25 cellular contexts compared by ENCODE assay signal in genomic region chr3:10513306-10513705, GRCh38. TPM values are rescaled to one million over a fixed set of nuclear protein-coding genes. Genes with fewer than 3 reads are reported as not detected.
DNase-seq lines count a peak whose midpoint lies in the region; ATAC-seq, FAIRE-seq and TF ChIP-seq lines count a peak whose summit lies in the region.
"Had no signal": no experiment of that assay in that cellular context is flagged by ENCODE, and none has a peak within 500 bp of the region (broad histone marks: within the 10 kb centered on the region; RNA-seq: fewer than 3 reads in every experiment).

No MANE protein-coding gene starts in this region.

- H3K4me3 Mint-ChIP-seq in T-helper 17 cell, result no peak overlapping the region
- H3K4me3 Mint-ChIP-seq: CD4-positive, CD25-positive, alpha-beta regulatory T cell; CD8-positive, alpha-beta memory T cell; IgD-negative memory B cell had no signal

- POLR2A ChIA-PET in HepG2 (lab: Yijun Ruan, JAX), result no interaction called here

- TF ChIP-seq CTCF in HepG2 (CRISPR knock-in tag; IDR thresholded peaks at IDR 0.05), result no peak
- TF ChIP-seq CTCF in right lobe of liver (IDR thresholded peaks at IDR 0.05), result no peak
- TF ChIP-seq CTCF in testis (IDR thresholded peaks at IDR 0.05), result no peak

- TF ChIP-seq POLR2A in HepG2 (IDR thresholded peaks at IDR 0.05; ENCODE audit: insufficient read depth in 1 of 2, low read depth in 2 of 2, low read length in 2 of 2) (no peak), right lobe of liver (IDR thresholded peaks at IDR 0.05) (no peak), testis (IDR thresholded peaks at IDR 0.05) (no peak)

- TF ChIP-seq EP300 in HepG2 (IDR thresholded peaks at IDR 0.05; ENCODE audit: low read depth in 2 of 2, low read length in 2 of 2) (no peak), HepG2 (CRISPR knock-in tag; IDR thresholded peaks at IDR 0.05; ENCODE audit: borderline replicate concordance) (no peak)

- DNase-seq in HepG2 (ENCODE audit: low spot score) (no peak), right lobe of liver (no peak), T-helper 17 cell (no peak), posterior vena cava (ENCODE audit: low spot score) (peak; percentile 40), testis (no peak), KG1 (lab: John Stamatoyannopoulos, UW) (no peak)
- DNase-seq: ACHN; BE2C; C1 segment of cervical spinal cord; CD4-positive, CD25-positive, alpha-beta regulatory T cell; COR-L47; DMS 273 treated with DMSO at 0.1 percent for 48 hours; DMS53; DND-41; EL; GOT3; H7 had no signal

- peaks cover 9% of the 10 kb centered on the region for H3K4me1 Mint-ChIP-seq in T-helper 17 cell
- H3K4me1 Mint-ChIP-seq: CD4-positive, CD25-positive, alpha-beta regulatory T cell; CD8-positive, alpha-beta memory T cell had no signal

- 89% methylated on average over 2 of the region's 8 CpGs for WGBS in HepG2 (ENCODE audit: low lambda C conversion rate)
- WGBS in right lobe of liver (ENCODE audit: insufficient coverage, low coverage, low lambda C conversion rate, missing lambda C conversion rate), result 94% methylated on average over 7 of the region's 8 CpGs
- 91 to 93% methylated on average over 2 to 8 of the region's 8 CpGs for WGBS in testis, 2 donors

- BruUV-seq in HepG2 (replicated peaks; lab: Mats Ljungman, UMichigan), result no TSS peak

- H3K9me3 ChIP-seq in HepG2 (ENCODE audit: low read length) (no peaks in the 10 kb centered on the region), right lobe of liver (no peaks in the 10 kb centered on the region), T-helper 17 cell (ENCODE audit: control insufficient read depth, low read length, poor library complexity, severe bottlenecking) (no peaks in the 10 kb centered on the region), testis (no peaks in the 10 kb centered on the region)
- H3K9me3 ChIP-seq: BE2C had no signal

- no peak overlapping the region for H3K9ac ChIP-seq in HepG2 (ENCODE audit: insufficient read depth, low read depth, low read length)

- no peak for FAIRE-seq in HepG2 (lab: Jason Lieb, UNC)
- FAIRE-seq: A204.1, GM12878 had no signal

- no peaks in the 10 kb centered on the region for H4K20me1 ChIP-seq in HepG2 (ENCODE audit: insufficient read depth, low read length)

- no peak for ATAC-seq in HepG2
- ATAC-seq in right lobe of liver, result no peak
- no peak for ATAC-seq in T-helper 17 cell
- no peak for ATAC-seq in HG03460 (IDR thresholded peaks at IDR 0.05; ENCODE audit: unreplicated experiment)
- ATAC-seq: GM12878, HCT116 had no signal

- peaks cover 90% of the 10 kb centered on the region for H3K4me1 ChIP-seq in HepG2 (ENCODE audit: insufficient read depth, low read length)
- peaks cover 0 to 24% (median 7%) of the 10 kb centered on the region in 4 donors for H3K4me1 ChIP-seq in right lobe of liver
- no peaks in the 10 kb centered on the region for H3K4me1 ChIP-seq in testis
- H3K4me1 ChIP-seq: BE2C had no signal

- peaks cover 0 to 3% of the 10 kb centered on the region in 2 experiments; a peak in 4 of 5 replicates for H3K27me3 ChIP-seq in HepG2 (ENCODE audit: control insufficient read depth in 1 of 2, insufficient read depth in 2 of 2, low read length in 2 of 2)
- no peaks in the 10 kb centered on the region for H3K27me3 ChIP-seq in right lobe of liver
- H3K27me3 ChIP-seq in testis, result no peaks in the 10 kb centered on the region
- H3K27me3 ChIP-seq: BE2C had no signal

- in situ Hi-C loops in HepG2 (cut with HindIII; ENCODE audit: extremely low pct_ligation_motif_present, low pct_unique_long_range_greater_than_20kb), result loop anchor here (10.0 kb wide), 1 partner anchor 221 kb away; no protein-coding TSS in a partner anchor

- CTCF ChIA-PET in HepG2 (lab: Yijun Ruan, JAX; ENCODE audit: low intra/inter-chr PET ratio, low total read pairs), result no interaction called here

- H3K4me3 ChIP-seq in HepG2 (replicated peaks in 1 of 3; ENCODE audit: insufficient read depth in 1 of 3, low read depth in 2 of 3, low read length in 3 of 3) (no peak overlapping the region), right lobe of liver (no peak overlapping the region), testis (no peak overlapping the region)
- H3K4me3 ChIP-seq: GM12878 had no signal

- H3K36me3 ChIP-seq in HepG2 (replicated peaks in 1 of 2; ENCODE audit: control insufficient read depth in 1 of 2, insufficient read depth in 2 of 2, low read length in 2 of 2) (no peaks in the 10 kb centered on the region), right lobe of liver (no peaks in the 10 kb centered on the region), testis (ENCODE audit: low read depth, missing control alignments) (no peaks in the 10 kb centered on the region)
- H3K36me3 ChIP-seq: BE2C had no signal

- H3K27ac Mint-ChIP-seq in T-helper 17 cell, result peak overlapping the region; percentile 27

- no peak overlapping the region for H2AFZ ChIP-seq in HepG2 (ENCODE audit: low read length)

- H3K27me3 Mint-ChIP-seq in T-helper 17 cell, result peaks cover 49% of the 10 kb centered on the region

- TF ChIP-seq RAD21 in HepG2 (CRISPR knock-in tag; IDR thresholded peaks at IDR 0.05), result no peak

- peaks cover 5% of the 10 kb centered on the region for H3K36me3 Mint-ChIP-seq in T-helper 17 cell (ENCODE audit: low read depth)
- H3K36me3 Mint-ChIP-seq: CD4-positive, CD25-positive, alpha-beta regulatory T cell; CD8-positive, alpha-beta memory T cell; IgD-negative memory B cell had no signal

- H3K79me2 ChIP-seq in HepG2 (ENCODE audit: insufficient read depth, low read length), result no peaks in the 10 kb centered on the region

- H3K27ac ChIP-seq in HepG2 (ENCODE audit: extremely low read length, insufficient read depth, low read length), result no peak overlapping the region
- H3K27ac ChIP-seq in right lobe of liver, result no peak overlapping the region
- H3K27ac ChIP-seq in testis, result no peak overlapping the region
- H3K27ac ChIP-seq: HL-60 had no signal

- intact Hi-C loops in HepG2 (cut with micrococcal nuclease; ENCODE audit: unreplicated experiment), result no loop called here
- intact Hi-C loops in right lobe of liver (cut with DNase I), result no loop called here
- intact Hi-C loops in posterior vena cava (cut with DNase I), result no loop called here
- intact Hi-C loops in testis (cut with DNase I; ENCODE audit: low total_unique reads), result no loop called here

- H3K4me2 ChIP-seq in HepG2 (ENCODE audit: low read depth, low read length), result no peak overlapping the region

TF ChIP-seq in HepG2, 621 proteins besides CTCF, POLR2A, EP300 and RAD21:
- TF ChIP-seq ZNF136 (CRISPR knock-in tag; IDR thresholded peaks at IDR 0.05; ENCODE audit: low read depth), result no peak
- 0 out of 2 replicates have a peak, but pooled peaks have one; percentile 6 for TF ChIP-seq HNF4A (CRISPR knock-in tag; IDR thresholded peaks at IDR 0.05)
- no peak for TF ChIP-seq SMYD3 (CRISPR knock-in tag; IDR thresholded peaks at IDR 0.05)
- no peak for TF ChIP-seq RBM22 (optimal IDR thresholded peaks at IDR 0.05; ENCODE audit: low read length)
- TF ChIP-seq RFX5 (IDR thresholded peaks at IDR 0.05; ENCODE audit: low read depth, low read length), result no peak
- no peak for TF ChIP-seq HOXA3 (CRISPR knock-in tag; IDR thresholded peaks at IDR 0.05)
- TF ChIP-seq ZFP36 (IDR thresholded peaks at IDR 0.05; ENCODE audit: borderline replicate concordance, low read depth, low read length, partially characterized antibody), result no peak

RNA-seq across cellular contexts. Expression of gene ATP2B2, which starts 7.9 kb away (rescaled TPM):
- total RNA-seq in HepG2 (2016; rRNA removed; fragmentation: Illumina TruSeq; extraction: Trizol), result 1.1 and 1.5 TPM in 2 replicates
- total RNA-seq in HepG2 (2016; cell fraction: cytosol; rRNA removed; fragmentation: Illumina TruSeq; extraction: Trizol; ENCODE audit: low read depth), result 0.30 and 0.35 TPM in 2 replicates
- total RNA-seq in HepG2 (2016; cell fraction: insoluble cytoplasmic fraction; rRNA removed; fragmentation: Illumina TruSeq; extraction: Trizol), result 0.62 and 1.7 TPM in 2 replicates
- 1.3 and 1.6 TPM in 2 replicates for total RNA-seq in HepG2 (2016; cell fraction: membrane; rRNA removed; fragmentation: Illumina TruSeq; extraction: Trizol)
- 2.9 and 3.0 TPM in 2 replicates for total RNA-seq in HepG2 (2016; cell fraction: nucleus; rRNA removed; fragmentation: Illumina TruSeq; extraction: Trizol)
- 2.3 and 4.0 TPM in 2 replicates for polyA plus RNA-seq in HepG2 (2011; rRNA removed)
- polyA plus RNA-seq in HepG2 (2011; cell fraction: cytosol; rRNA removed), result 1.5 and 2.5 TPM in 2 replicates
- polyA plus RNA-seq in HepG2 (2011; cell fraction: nucleus; rRNA removed), result 8.9 and 11.7 TPM in 2 replicates
- 5.0 and 8.8 TPM in 2 replicates for polyA plus RNA-seq in HepG2 (2012)
- polyA plus RNA-seq in HepG2 (2016; cell fraction: cytosol; fragmentation: Illumina TruSeq; extraction: Trizol; ENCODE audit: low read depth), result 0.29 and 0.54 TPM in 2 replicates
- polyA plus RNA-seq in HepG2 (2016; cell fraction: insoluble cytoplasmic fraction; fragmentation: Illumina TruSeq; extraction: Trizol; ENCODE audit: low read depth), result 0.86 and 1.1 TPM in 2 replicates
- 0.66 and 0.84 TPM in 2 replicates for polyA plus RNA-seq in HepG2 (2016; cell fraction: membrane; fragmentation: Illumina TruSeq; extraction: Trizol; ENCODE audit: low read depth)
- polyA plus RNA-seq in HepG2 (2016; cell fraction: nucleus; fragmentation: Illumina TruSeq; extraction: Trizol; ENCODE audit: insufficient read depth, low read depth), result 2.6 and 4.2 TPM in 2 replicates
- polyA minus RNA-seq in HepG2 (2011; rRNA and poly(A)+ RNA removed; ENCODE audit: low replicate concordance), result 5.2 TPM in 1 of 2 replicates, not detected in the other
- 1.8 and 4.1 TPM in 2 replicates for polyA minus RNA-seq in HepG2 (2011; cell fraction: cytosol; rRNA and poly(A)+ RNA removed)
- polyA minus RNA-seq in HepG2 (2011; cell fraction: nucleus; rRNA and poly(A)+ RNA removed), result 9.0 and 11.7 TPM in 2 replicates
- total RNA-seq in right lobe of liver, result 10 to 100 TPM; 25.9 to 45.1 (median 35.1) TPM
- total RNA-seq in T-helper 17 cell, result not detected
- under 1 TPM; 0.29 to 0.42 TPM for total RNA-seq in posterior vena cava
- 1 to 10 TPM; 1.8 to 2.9 TPM for total RNA-seq in testis
- 1.1 TPM for polyA plus RNA-seq in testis (ENCODE audit: insufficient read depth, low read depth, low replicate concordance)
- total RNA-seq: CD4-positive, CD25-positive, alpha-beta regulatory T cell; CD8-positive, alpha-beta memory T cell; G401; GM12878 had no signal
- polyA plus RNA-seq: CD8-positive, alpha-beta memory T cell; IgD-negative memory B cell had no signal

Comparison
In these comparisons a context has a peak if more than half of its experiments do, and no peak if none do; other contexts are left out.
1. RNA of gene ATP2B2, which starts 7.9 kb away (total RNA-seq): 25.9 to 45.1 TPM in right lobe of liver; 1.8 to 2.9 TPM in testis, 0.30 to 3.0 TPM in HepG2, 0.29 to 0.42 TPM in posterior vena cava and not detected in T-helper 17 cell; every median in the first group is over 4 times any median in the second.